In genomic region chr1:1883890-1884289, GRCh38 we compare ENCODE assay signal across 1 cellular context.
A peak's percentile ranks its signal among the peaks of the same experiment; 100 is the strongest.
TF ChIP-seq lines count a peak whose summit lies in the region.

No MANE protein-coding gene starts in this region.

TF ChIP-seq in GM12878, 131 proteins besides CTCF, POLR2A, EP300 and RAD21:
- 0 out of 2 replicates have a peak, but pooled peaks have one; percentile 33 for TF ChIP-seq MLLT1 (IDR thresholded peaks at IDR 0.05)
